In the genomic region with DNA sequence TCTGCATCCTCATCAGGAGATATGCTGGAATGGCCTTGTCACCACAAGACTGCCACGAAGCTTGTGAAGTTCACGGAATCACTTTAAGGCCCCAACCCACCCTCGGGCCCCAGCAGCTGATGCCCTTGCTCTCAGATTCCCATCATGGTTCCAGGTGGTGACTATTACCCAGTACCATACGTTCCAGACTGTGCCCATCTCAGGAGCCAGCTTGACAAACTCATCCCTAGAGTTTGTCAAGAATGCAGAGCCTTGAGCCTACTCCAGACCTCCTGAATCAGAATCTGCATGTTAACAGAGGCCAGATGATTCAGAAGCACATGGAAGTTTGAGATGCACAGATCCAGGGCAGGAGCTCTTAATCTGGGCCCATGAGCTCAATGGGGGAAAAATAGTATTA, we compare ENCODE assay signal across 24 cellular contexts.
"Had no signal": no experiment of that assay in that cellular context is flagged by ENCODE, and none has a peak within 500 bp of the region (broad histone marks: within the 10 kb centered on the region; RNA-seq: fewer than 3 reads in every experiment).

No MANE protein-coding gene starts in this region.

- H3K27ac ChIP-seq: dorsolateral prefrontal cortex, epithelial cell of prostate, neural progenitor cell, parathyroid adenoma, right atrium auricular region, stomach, thyroid gland, vagina had no signal

- H3K36me3 ChIP-seq: neural progenitor cell, right atrium auricular region, stomach, thyroid gland, vagina had no signal

- H3K27me3 ChIP-seq: dorsolateral prefrontal cortex, neural progenitor cell, right atrium auricular region, stomach, thyroid gland, vagina had no signal

- DNase-seq: dorsolateral prefrontal cortex; effector CD4-positive, alpha-beta T cell; foreskin melanocyte; glutamatergic neuron; hypothalamus; immature natural killer cell; kidney; naive thymus-derived CD4-positive, alpha-beta T cell; stimulated activated CD4-positive, alpha-beta T cell treated with anti-CD3 and anti-CD28 coated beads, Interleukin-2, amount 100 ng/mL, for 24 hours; stimulated activated CD4-positive, alpha-beta T cell treated with anti-CD3 and anti-CD28 coated beads, Interleukin-4, amount 100 ng/mL, for 24 hours; stimulated activated naive CD4-positive, alpha-beta T cell treated with Interleukin-2 at 50 U/mL for 16 hours; stomach; thyroid gland; trophoblast cell had no signal

- H3K4me1 ChIP-seq: neural progenitor cell, right atrium auricular region, stomach, thyroid gland, vagina had no signal

- H3K9me3 ChIP-seq: right atrium auricular region, stomach, thyroid gland, vagina had no signal

- H3K9ac ChIP-seq: neural progenitor cell, parathyroid adenoma had no signal

- H3K4me3 ChIP-seq: dorsolateral prefrontal cortex, lung, neural progenitor cell, right atrium auricular region, stomach, thyroid gland, vagina had no signal

- ATAC-seq: esophagus mucosa; left lobe of liver; naive thymus-derived CD4-positive, alpha-beta T cell; sciatic nerve; stimulated activated effector memory CD8-positive, alpha-beta T cell treated with anti-CD3 and anti-CD28 coated beads, Interleukin-12 subunit alpha, Interleukin-12 subunit beta, amount 100 ng/mL, for 72 hours had no signal
